Comparison of ENCODE assay signal across 13 cellular contexts in genomic region chr6:21753571-21754108, GRCh38.
DNase-seq lines count a peak whose midpoint lies in the region; FAIRE-seq and TF ChIP-seq lines count a peak whose summit lies in the region.
"Had no signal": no experiment of that assay in that cellular context is flagged by ENCODE, and none has a peak within 500 bp of the region (broad histone marks: within the 10 kb centered on the region; RNA-seq: fewer than 3 reads in every experiment).

No MANE protein-coding gene starts in this region.

- H3K27ac ChIP-seq in SK-N-SH (ENCODE audit: low read depth in 2 of 2, low read length in 1 of 2) (peak overlapping the region in 1 of 2 experiments; percentile 27), cardiac muscle cell (peak overlapping the region; percentile 67), rectal smooth muscle tissue (ENCODE audit: low read depth, low read length) (peak overlapping the region; percentile 1)

- POLR2A ChIA-PET in SK-N-SH (lab: Yijun Ruan, JAX) = no interaction called here

- DNase-seq in H4 (ENCODE audit: low spot score) = peak; percentile 83
- no peak for DNase-seq in SK-N-SH
- peak in 1 of 2 donors; percentile 68 for DNase-seq in cardiac muscle cell (ENCODE audit: low read depth in 1 of 2, low spot score in 1 of 2)
- no peak for DNase-seq in T-helper 9 cell
- DNase-seq in C1 segment of cervical spinal cord (lab: John Stamatoyannopoulos, UW) = no peak
- DNase-seq in frontal cortex (ENCODE audit: low spot score in 2 of 2) = no peak
- DNase-seq in SKM-1 (lab: John Stamatoyannopoulos, UW; ENCODE audit: unreplicated experiment) = no peak
- DNase-seq: activated CD4-positive, alpha-beta T cell treated with anti-CD3 and anti-CD28 coated beads for 4 hours; activated gamma-delta T cell treated with Interleukin-2 at 50 U/mL for 16 hours; SHP77 treated with DMSO at 0.1 percent for 48 hours had no signal

- no peak overlapping the region for H2AFZ ChIP-seq in SK-N-SH (ENCODE audit: low read depth)

- peaks cover 3% of the 10 kb centered on the region for H3F3A ChIP-seq in SK-N-SH (replicated peaks; ENCODE audit: insufficient read depth)

- H3K9ac ChIP-seq in SK-N-SH (no peak overlapping the region), rectal smooth muscle tissue (ENCODE audit: low read length) (no peak overlapping the region)

- TF ChIP-seq CTCF in SK-N-SH (IDR thresholded peaks at IDR 0.05) (no peak), cardiac muscle cell (IDR thresholded peaks at IDR 0.05; ENCODE audit: low read depth, low read length) (no peak)

- FAIRE-seq in frontal cortex (lab: Jason Lieb, UNC) = no peak
- FAIRE-seq: GM12892, islet of Langerhans had no signal

- no peaks in the 10 kb centered on the region for H3K9me2 ChIP-seq in SK-N-SH

- H3K27me3 ChIP-seq in SK-N-SH (ENCODE audit: insufficient read depth) (no peaks in the 10 kb centered on the region), cardiac muscle cell (no peaks in the 10 kb centered on the region), rectal smooth muscle tissue (ENCODE audit: control insufficient read depth, insufficient read depth, low read length) (no peaks in the 10 kb centered on the region)

- no peak for TF ChIP-seq EP300 in SK-N-SH (IDR thresholded peaks at IDR 0.05; ENCODE audit: borderline replicate concordance in 1 of 2, low read depth in 1 of 2, low read length in 1 of 2)

- no peak overlapping the region for H3K4me2 ChIP-seq in SK-N-SH

- peaks cover 72% of the 10 kb centered on the region for H3K79me2 ChIP-seq in SK-N-SH (ENCODE audit: insufficient read depth)

- H3K9me3 ChIP-seq in SK-N-SH = no peaks in the 10 kb centered on the region
- no peaks in the 10 kb centered on the region for H3K9me3 ChIP-seq in cardiac muscle cell (ENCODE audit: low read depth)

- H3K36me3 ChIP-seq in SK-N-SH (replicated peaks in 1 of 2; ENCODE audit: control insufficient read depth in 1 of 2, insufficient read depth in 2 of 2, low read length in 1 of 2) = peaks cover 0 to 3% of the 10 kb centered on the region in 2 experiments
- no peaks in the 10 kb centered on the region for H3K36me3 ChIP-seq in cardiac muscle cell
- H3K36me3 ChIP-seq in rectal smooth muscle tissue (ENCODE audit: control insufficient read depth, insufficient read depth, low read length) = no peaks in the 10 kb centered on the region

- no peaks in the 10 kb centered on the region; the same call in 1 of the 2 replicates for H4K20me1 ChIP-seq in SK-N-SH (ENCODE audit: insufficient read depth)

- TF ChIP-seq RAD21 in SK-N-SH (IDR thresholded peaks at IDR 0.05; ENCODE audit: low read length) = no peak

- 72% methylated on average over 9 of the region's 9 CpGs for WGBS in SK-N-SH (ENCODE audit: low lambda C conversion rate)

- H3K4me1 ChIP-seq in SK-N-SH (ENCODE audit: control insufficient read depth in 1 of 2, insufficient read depth in 2 of 2, low read depth in 1 of 2, low read length in 1 of 2) (peaks cover 27 to 34% of the 10 kb centered on the region in 2 experiments), cardiac muscle cell (ENCODE audit: low read depth) (peaks cover 41% of the 10 kb centered on the region), rectal smooth muscle tissue (ENCODE audit: control insufficient read depth, insufficient read depth, low read length) (peaks cover 13% of the 10 kb centered on the region)

- CTCF ChIA-PET in SK-N-SH (lab: Yijun Ruan, JAX) = interaction anchor here (0.8 kb wide), 1 partner anchor 41 kb away, joined by 4 read pairs; no protein-coding TSS in a partner anchor

- no peak overlapping the region for H3K4me3 ChIP-seq in SK-N-SH (ENCODE audit: low read depth in 2 of 2, low read length in 1 of 2)
- H3K4me3 ChIP-seq in cardiac muscle cell = no peak overlapping the region
- no peak overlapping the region for H3K4me3 ChIP-seq in rectal smooth muscle tissue (ENCODE audit: low read length)

TF ChIP-seq in SK-N-SH, 30 proteins besides CTCF, POLR2A, EP300 and RAD21:
- TF ChIP-seq MEF2A (IDR thresholded peaks at IDR 0.05; ENCODE audit: borderline replicate concordance, low read depth) = no peak
- 0 out of 2 replicates have a peak, but pooled peaks have one; percentile 11 for TF ChIP-seq TCF12 (IDR thresholded peaks at IDR 0.05)
- no peak for TF ChIP-seq NFIC (IDR thresholded peaks at IDR 0.05; ENCODE audit: borderline replicate concordance)
- no peak for TF ChIP-seq RCOR1 (IDR thresholded peaks at IDR 0.05; ENCODE audit: low read length)
TF ChIP-seq in SK-N-SH: peak in this region for 1.
